In genomic region chr22:17781319-17782031, GRCh38 we compare ENCODE assay signal across 1 cellular context.
TF ChIP-seq lines count a peak whose summit lies in the region.

No MANE protein-coding gene starts in this region.

TF ChIP-seq in K562, 482 proteins besides CTCF, POLR2A, EP300 and RAD21 (continued from another document):
- TF ChIP-seq CBX2 (IDR thresholded peaks at IDR 0.05; ENCODE audit: insufficient read depth, low read length, poor library complexity, severe bottlenecking) (no peak), STAT5B (CRISPR knock-in tag; IDR thresholded peaks at IDR 0.05) (no peak), RBM14 (IDR thresholded peaks at IDR 0.05; ENCODE audit: borderline replicate concordance, insufficient read depth, low read depth, low read length) (no peak), NCOA6 (IDR thresholded peaks at IDR 0.05) (no peak), ZNF280B (CRISPR knock-in tag; IDR thresholded peaks at IDR 0.05) (no peak), MAFG (tag; conservative IDR thresholded peaks at IDR 0.05) (peak; percentile 61), C11orf30 (IDR thresholded peaks at IDR 0.05; ENCODE audit: low read depth) (peak; percentile 68; the same call in 1 of the 2 replicates), ILK (tag; IDR thresholded peaks at IDR 0.05; ENCODE audit: borderline replicate concordance, low read depth) (no peak), PYGO2 (tag; IDR thresholded peaks at IDR 0.05) (no peak), NFE2 (IDR thresholded peaks at IDR 0.05; ENCODE audit: low read depth) (peak; percentile 56; the same call in 1 of the 2 replicates), PRDM10 (IDR thresholded peaks at IDR 0.05; ENCODE audit: partially characterized antibody) (no peak), POLR2G (IDR thresholded peaks at IDR 0.05; ENCODE audit: low read depth, low read length) (no peak), DACH1 (IDR thresholded peaks at IDR 0.05; ENCODE audit: partially characterized antibody) (no peak), MED1 (CRISPR knock-in tag; IDR thresholded peaks at IDR 0.05; ENCODE audit: borderline replicate concordance) (no peak), BRD4 (IDR thresholded peaks at IDR 0.05) (no peak), ZNF316 (IDR thresholded peaks at IDR 0.05) (peak; percentile 55), FOSL1 (tag; conservative IDR thresholded peaks at IDR 0.05) (no peak), MEF2A (IDR thresholded peaks at IDR 0.05; ENCODE audit: control insufficient read depth, low read depth, low read length) (no peak), CEBPZ (IDR thresholded peaks at IDR 0.05; ENCODE audit: borderline replicate concordance, low read depth, low read length) (no peak), NFIC (IDR thresholded peaks at IDR 0.05) (peak; percentile 83), MAFF (IDR thresholded peaks at IDR 0.05; ENCODE audit: low read length) (0 out of 2 replicates have a peak, but pooled peaks have one; percentile 22), MAFK (IDR thresholded peaks at IDR 0.05; ENCODE audit: low read length) (peak; percentile 37; the same call in 1 of the 2 replicates)
